19 cellular contexts compared by ENCODE assay signal in the genomic region with DNA sequence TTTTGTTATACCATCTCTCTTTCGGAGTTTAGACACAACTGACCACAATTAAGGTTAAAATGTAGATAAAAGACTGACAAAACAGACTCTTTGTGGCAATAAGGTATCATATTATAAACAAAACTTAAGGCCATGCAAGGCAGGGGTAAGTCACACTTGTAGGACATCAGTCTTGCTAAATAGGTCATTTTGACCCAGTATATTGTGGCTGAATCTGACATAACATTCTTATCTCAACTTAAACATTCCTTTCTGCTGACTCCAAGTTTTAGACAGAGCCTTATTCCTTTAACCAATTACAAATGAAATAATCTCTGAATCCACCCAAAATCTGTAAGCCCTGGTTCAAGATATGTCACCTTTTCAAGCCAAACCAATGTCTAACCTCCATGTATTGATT.
"Had no signal": no experiment of that assay in that cellular context is flagged by ENCODE, and none has a peak within 500 bp of the region (broad histone marks: within the 10 kb centered on the region; RNA-seq: fewer than 3 reads in every experiment).

No MANE protein-coding gene starts in this region.

- DNase-seq: activated CD4-positive, alpha-beta T cell treated with anti-CD3 and anti-CD28 coated beads for 48 hours; activated CD4-positive, CD25-positive, alpha-beta regulatory T cell; activated CD8-positive, alpha-beta T cell treated with anti-CD3 and anti-CD28 coated beads for 36 hours; activated naive CD4-positive, alpha-beta T cell treated with anti-CD3 and anti-CD28 coated beads for 36 hours; activated T-cell treated with anti-CD3 and anti-CD28 coated beads, Interleukin-2, amount 50 U/mL, for 4 hours; central memory CD4-positive, alpha-beta T cell; effector CD4-positive, alpha-beta T cell; esophagus squamous epithelium; foreskin fibroblast; left cardiac atrium; natural killer cell; pancreas; right lobe of liver; small intestine; stimulated activated CD4-positive, alpha-beta T cell treated with anti-CD3 and anti-CD28 coated beads, Interleukin-4, amount 100 ng/mL, for 24 hours; T-cell had no signal

- H3K27me3 ChIP-seq: esophagus squamous epithelium, pancreas, right lobe of liver, upper lobe of left lung had no signal

- ATAC-seq: activated CD8-positive, alpha-beta T cell treated with anti-CD3 and anti-CD28 coated beads for 36 hours; activated T-cell treated with anti-CD3 and anti-CD28 coated beads, Interleukin-2, amount 50 U/mL, for 4 hours; left cardiac atrium; natural killer cell; pancreas; right lobe of liver; stimulated activated memory B cell treated with anti-CD40 and anti-IgM and Interleukin-4, amounts not matched to agents 10 μg/mL and 1 μg/mL and 100 μg/mL, for 72 hours; T-cell had no signal

- H3K36me3 ChIP-seq: esophagus squamous epithelium, pancreas, right lobe of liver, thoracic aorta, upper lobe of left lung had no signal

- H3K9me3 ChIP-seq: esophagus squamous epithelium, pancreas, right lobe of liver, thoracic aorta, upper lobe of left lung had no signal

- H3K4me1 ChIP-seq: esophagus squamous epithelium, pancreas, right lobe of liver, upper lobe of left lung had no signal

- H3K27ac ChIP-seq: esophagus squamous epithelium, pancreas, right lobe of liver, thoracic aorta, upper lobe of left lung had no signal

- H3K4me3 ChIP-seq: esophagus squamous epithelium, pancreas, right lobe of liver, thoracic aorta, upper lobe of left lung had no signal
